ENCODE assay signal across 8 cellular contexts in the genomic region with DNA sequence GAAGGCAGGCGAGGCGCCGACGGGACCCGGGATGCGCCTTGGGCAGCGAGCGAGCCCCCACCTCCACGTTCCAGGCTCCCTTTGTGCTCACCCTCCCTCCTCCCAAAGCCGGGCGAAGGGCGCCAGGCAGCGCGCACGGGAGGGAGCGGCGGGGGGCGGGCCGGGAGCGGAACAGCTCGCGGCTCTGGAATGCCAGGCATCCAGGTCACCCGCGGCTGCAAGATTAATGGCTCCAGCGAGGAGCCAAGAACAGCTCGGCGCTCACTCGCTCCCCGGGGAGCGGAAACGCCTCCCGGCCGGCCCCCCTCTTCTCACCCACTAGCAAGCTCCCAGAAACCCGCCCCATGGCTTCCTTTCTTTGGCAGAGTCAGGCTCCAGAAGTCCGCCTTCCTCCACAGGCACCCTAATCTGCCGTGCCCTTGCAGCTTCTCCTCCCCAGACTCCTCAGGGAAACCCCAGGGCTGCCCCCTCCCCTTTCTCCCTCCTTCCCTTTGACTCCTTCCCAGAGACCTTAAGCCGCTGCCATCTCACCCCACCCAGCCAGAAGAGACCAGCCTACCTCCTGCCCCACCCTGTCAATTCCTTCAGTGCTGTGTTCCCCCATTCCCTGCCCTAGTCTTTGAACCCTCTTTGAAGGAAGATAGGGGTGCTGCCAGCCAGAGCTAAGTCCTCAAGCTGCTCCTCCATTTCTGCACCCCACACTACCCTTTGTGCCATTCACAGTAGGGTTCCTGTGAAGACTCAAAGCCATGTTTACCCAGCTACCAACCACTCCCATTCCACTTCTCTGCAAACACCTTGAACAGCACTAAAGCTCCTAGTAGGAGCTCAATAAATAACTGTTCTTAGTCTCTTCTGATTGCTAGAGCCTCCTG. TPM values are rescaled to one million over a fixed set of nuclear protein-coding genes. Genes with fewer than 3 reads are reported as not detected.
DNase-seq lines count a peak whose midpoint lies in the region; ATAC-seq and TF ChIP-seq lines count a peak whose summit lies in the region.

No MANE protein-coding gene starts in this region.

- no peaks in the 10 kb centered on the region for H3K27me3 ChIP-seq in foreskin keratinocyte

- H3K27ac ChIP-seq in foreskin keratinocyte: peak overlapping the region; percentile 51

- peaks cover 15 to 19% of the 10 kb centered on the region in 2 donors for H3K4me1 Mint-ChIP-seq in natural killer cell treated with Interleukin-12 subunit alpha and Interleukin-12 subunit beta and Interleukin-15 and Interleukin-18, amount 100 ng/mL, for 72 hours (ENCODE audit: low read depth in 2 of 2)
- peaks cover 11% of the 10 kb centered on the region for H3K4me1 Mint-ChIP-seq in activated T-helper 2 cell treated with anti-CD3 and anti-CD28 coated beads, Interferon-gamma antibody, Interleukin-2, Interleukin-4, amounts not matched to agents 10 μg/mL and 5 μg/mL and 100 μg/mL, durations not matched to agents 14 hours and 24 hours and 36 hours (ENCODE audit: low read depth)

- peak; percentile 98 for DNase-seq in ELF-1 (ENCODE audit: low read depth, low spot score)
- peak; percentile 71 to 89 (median 81) for DNase-seq in NCI-H1417 (lab: John Stamatoyannopoulos, UW)
- no peak for DNase-seq in activated naive CD4-positive, alpha-beta T cell treated with anti-CD3 and anti-CD28 coated beads, Interleukin-2, amount 50 U/mL, for 72 hours (ENCODE audit: low spot score in 2 of 2)
- peak; percentile 83 to 91 for DNase-seq in foreskin keratinocyte
- peak; percentile 46 for DNase-seq in natural killer cell treated with Interleukin-12 subunit alpha and Interleukin-12 subunit beta and Interleukin-15 and Interleukin-18, amount 100 ng/mL, for 72 hours (ENCODE audit: low spot score)
- DNase-seq in activated T-helper 2 cell treated with anti-CD3 and anti-CD28 coated beads, Interferon-gamma antibody, Interleukin-2, Interleukin-4, amounts not matched to agents 10 μg/mL and 5 μg/mL and 100 μg/mL, durations not matched to agents 14 hours and 24 hours and 36 hours (ENCODE audit: low spot score): no peak
- DNase-seq in CD1c-positive myeloid dendritic cell (ENCODE audit: extremely low spot score): no peak
- DNase-seq in GM10248 (ENCODE audit: extremely low spot score): no peak

- POLR2A ChIA-PET in GM10248 (lab: Yijun Ruan, JAX): no interaction called here

- TF ChIP-seq CTCF in foreskin keratinocyte (conservative IDR thresholded peaks at IDR 0.05) (peak; percentile 10), GM10248 (IDR thresholded peaks at IDR 0.05; ENCODE audit: control extremely low read depth, extremely low read depth, low read depth, missing control alignments) (no peak)

- H3K27ac Mint-ChIP-seq in activated naive CD4-positive, alpha-beta T cell treated with anti-CD3 and anti-CD28 coated beads, Interleukin-2, amount 50 U/mL, for 72 hours: no peak overlapping the region
- no peak overlapping the region for H3K27ac Mint-ChIP-seq in natural killer cell treated with Interleukin-12 subunit alpha and Interleukin-12 subunit beta and Interleukin-15 and Interleukin-18, amount 100 ng/mL, for 72 hours
- no peak overlapping the region for H3K27ac Mint-ChIP-seq in activated T-helper 2 cell treated with anti-CD3 and anti-CD28 coated beads, Interferon-gamma antibody, Interleukin-2, Interleukin-4, amounts not matched to agents 10 μg/mL and 5 μg/mL and 100 μg/mL, durations not matched to agents 14 hours and 24 hours and 36 hours

- H3K36me3 Mint-ChIP-seq in activated naive CD4-positive, alpha-beta T cell treated with anti-CD3 and anti-CD28 coated beads, Interleukin-2, amount 50 U/mL, for 72 hours: no peaks in the 10 kb centered on the region
- H3K36me3 Mint-ChIP-seq in natural killer cell treated with Interleukin-12 subunit alpha and Interleukin-12 subunit beta and Interleukin-15 and Interleukin-18, amount 100 ng/mL, for 72 hours: no peaks in the 10 kb centered on the region
- no peaks in the 10 kb centered on the region for H3K36me3 Mint-ChIP-seq in activated T-helper 2 cell treated with anti-CD3 and anti-CD28 coated beads, Interferon-gamma antibody, Interleukin-2, Interleukin-4, amounts not matched to agents 10 μg/mL and 5 μg/mL and 100 μg/mL, durations not matched to agents 14 hours and 24 hours and 36 hours (ENCODE audit: low read depth)

- peak; percentile 49 to 52 for ATAC-seq in activated naive CD4-positive, alpha-beta T cell treated with anti-CD3 and anti-CD28 coated beads, Interleukin-2, amount 50 U/mL, for 72 hours
- peak; percentile 94 for ATAC-seq in foreskin keratinocyte
- ATAC-seq in natural killer cell treated with Interleukin-12 subunit alpha and Interleukin-12 subunit beta and Interleukin-15 and Interleukin-18, amount 100 ng/mL, for 72 hours: no peak

- intact Hi-C loops in activated T-helper 2 cell treated with anti-CD3 and anti-CD28 coated beads, Interferon-gamma antibody, Interleukin-2, Interleukin-4, amounts not matched to agents 10 μg/mL and 5 μg/mL and 100 μg/mL, durations not matched to agents 14 hours and 24 hours and 36 hours (cut with micrococcal nuclease): no loop called here

- peak overlapping the region; percentile 70 for H3K4me3 Mint-ChIP-seq in natural killer cell treated with Interleukin-12 subunit alpha and Interleukin-12 subunit beta and Interleukin-15 and Interleukin-18, amount 100 ng/mL, for 72 hours
- no peak overlapping the region for H3K4me3 Mint-ChIP-seq in activated T-helper 2 cell treated with anti-CD3 and anti-CD28 coated beads, Interferon-gamma antibody, Interleukin-2, Interleukin-4, amounts not matched to agents 10 μg/mL and 5 μg/mL and 100 μg/mL, durations not matched to agents 14 hours and 24 hours and 36 hours (ENCODE audit: low read depth)

- H3K4me1 ChIP-seq in foreskin keratinocyte: peaks cover 31% of the 10 kb centered on the region

- peaks cover 16 to 19% of the 10 kb centered on the region in 2 donors for H3K27me3 Mint-ChIP-seq in natural killer cell treated with Interleukin-12 subunit alpha and Interleukin-12 subunit beta and Interleukin-15 and Interleukin-18, amount 100 ng/mL, for 72 hours
- peaks cover 23% of the 10 kb centered on the region for H3K27me3 Mint-ChIP-seq in activated T-helper 2 cell treated with anti-CD3 and anti-CD28 coated beads, Interferon-gamma antibody, Interleukin-2, Interleukin-4, amounts not matched to agents 10 μg/mL and 5 μg/mL and 100 μg/mL, durations not matched to agents 14 hours and 24 hours and 36 hours (ENCODE audit: low read depth)

- CTCF ChIA-PET in GM10248 (lab: Yijun Ruan, JAX): interaction anchor here (0.7 to 1.4 kb wide), 2 partner anchors 18 to 55 kb away, joined by 3 to 4 read pairs; no protein-coding TSS in a partner anchor

- H3K9me3 Mint-ChIP-seq in activated naive CD4-positive, alpha-beta T cell treated with anti-CD3 and anti-CD28 coated beads, Interleukin-2, amount 50 U/mL, for 72 hours: no peaks in the 10 kb centered on the region
- no peaks in the 10 kb centered on the region for H3K9me3 Mint-ChIP-seq in natural killer cell treated with Interleukin-12 subunit alpha and Interleukin-12 subunit beta and Interleukin-15 and Interleukin-18, amount 100 ng/mL, for 72 hours
- H3K9me3 Mint-ChIP-seq in activated T-helper 2 cell treated with anti-CD3 and anti-CD28 coated beads, Interferon-gamma antibody, Interleukin-2, Interleukin-4, amounts not matched to agents 10 μg/mL and 5 μg/mL and 100 μg/mL, durations not matched to agents 14 hours and 24 hours and 36 hours: no peaks in the 10 kb centered on the region

RNA-seq across cellular contexts. Expression of a gene that starts 9.9 kb away (rescaled TPM):
- total RNA-seq in activated naive CD4-positive, alpha-beta T cell treated with anti-CD3 and anti-CD28 coated beads, Interleukin-2, amount 50 U/mL, for 72 hours: under 1 TPM in 1 of 2 donors, not detected in 1; 0.64 TPM
- total RNA-seq in foreskin keratinocyte: 79.5 and 86.7 TPM in 2 replicates
- polyA plus RNA-seq in foreskin keratinocyte: 22.1 and 29.6 TPM in 2 replicates
- not detected for total RNA-seq in natural killer cell treated with Interleukin-12 subunit alpha and Interleukin-12 subunit beta and Interleukin-15 and Interleukin-18, amount 100 ng/mL, for 72 hours
- not detected in 2 replicates for total RNA-seq in activated T-helper 2 cell treated with anti-CD3 and anti-CD28 coated beads, Interferon-gamma antibody, Interleukin-2, Interleukin-4, amounts not matched to agents 10 μg/mL and 5 μg/mL and 100 μg/mL, durations not matched to agents 14 hours and 24 hours and 36 hours

Comparison
In these comparisons a context has a peak if more than half of its experiments do, and no peak if none do; other contexts are left out.
1. DNase-seq: peak in ELF-1 (single experiment), NCI-H1417 (3 of 3), foreskin keratinocyte (2 of 2) and natural killer cell treated with Interleukin-12 subunit alpha and Interleukin-12 subunit beta and Interleukin-15 and Interleukin-18, amount 100 ng/mL, for 72 hours (single experiment); none in activated naive CD4-positive, alpha-beta T cell treated with anti-CD3 and anti-CD28 coated beads, Interleukin-2, amount 50 U/mL, for 72 hours (0 of 2), activated T-helper 2 cell treated with anti-CD3 and anti-CD28 coated beads, Interferon-gamma antibody, Interleukin-2, Interleukin-4, amounts not matched to agents 10 μg/mL and 5 μg/mL and 100 μg/mL, durations not matched to agents 14 hours and 24 hours and 36 hours (single experiment), CD1c-positive myeloid dendritic cell (single experiment) and GM10248 (single experiment).
2. ATAC-seq: peak in activated naive CD4-positive, alpha-beta T cell treated with anti-CD3 and anti-CD28 coated beads, Interleukin-2, amount 50 U/mL, for 72 hours (2 of 2) and foreskin keratinocyte (single experiment); none in natural killer cell treated with Interleukin-12 subunit alpha and Interleukin-12 subunit beta and Interleukin-15 and Interleukin-18, amount 100 ng/mL, for 72 hours (0 of 2).
3. RNA of a gene that starts 9.9 kb away (total RNA-seq): 79.5 to 86.7 TPM in foreskin keratinocyte; 0.64 TPM in activated naive CD4-positive, alpha-beta T cell treated with anti-CD3 and anti-CD28 coated beads, Interleukin-2, amount 50 U/mL, for 72 hours, not detected in natural killer cell treated with Interleukin-12 subunit alpha and Interleukin-12 subunit beta and Interleukin-15 and Interleukin-18, amount 100 ng/mL, for 72 hours and not detected in activated T-helper 2 cell treated with anti-CD3 and anti-CD28 coated beads, Interferon-gamma antibody, Interleukin-2, Interleukin-4, amounts not matched to agents 10 μg/mL and 5 μg/mL and 100 μg/mL, durations not matched to agents 14 hours and 24 hours and 36 hours; every median in the first group is over 10 times any median in the second.